Comparison of ENCODE assay signal across 8 cellular contexts in genomic region chrX:48896611-48897011, GRCh38. TPM values are rescaled to one million over a fixed set of nuclear protein-coding genes. Genes with fewer than 3 reads are reported as not detected.
DNase-seq lines count a peak whose midpoint lies in the region; ATAC-seq and TF ChIP-seq lines count a peak whose summit lies in the region.

No MANE protein-coding gene starts in this region.

- H3K4me1 Mint-ChIP-seq in activated CD4-positive, alpha-beta memory T cell treated with anti-CD3 and anti-CD28 coated beads, Interleukin-2, amount 10 ng/mL, durations not matched to agents 7 days and 5 days = peaks cover 41% of the 10 kb centered on the region
- peaks cover 34% of the 10 kb centered on the region for H3K4me1 Mint-ChIP-seq in stimulated activated naive CD8-positive, alpha-beta T cell treated with anti-CD3 and anti-CD28 coated beads, Interleukin-15, amount 100 ng/mL, for 72 hours

- H3K27me3 ChIP-seq in left ventricle myocardium inferior (ENCODE audit: low read depth) (no peaks in the 10 kb centered on the region), iPS DF 6.9 (ENCODE audit: control insufficient read depth, insufficient read depth, low read length) (no peaks in the 10 kb centered on the region)

- peak overlapping the region; percentile 94 for H3K27ac ChIP-seq in left ventricle myocardium inferior (replicated peaks)
- H3K27ac ChIP-seq in iPS DF 6.9 (ENCODE audit: low read length) = no peak overlapping the region

- no peak for TF ChIP-seq CTCF in left ventricle myocardium inferior (IDR thresholded peaks at IDR 0.05; ENCODE audit: borderline replicate concordance)

- peak overlapping the region; percentile 83 for H3K4me3 Mint-ChIP-seq in activated CD4-positive, alpha-beta memory T cell treated with anti-CD3 and anti-CD28 coated beads, Interleukin-2, amount 10 ng/mL, durations not matched to agents 7 days and 5 days
- H3K4me3 Mint-ChIP-seq in stimulated activated naive CD8-positive, alpha-beta T cell treated with anti-CD3 and anti-CD28 coated beads, Interleukin-15, amount 100 ng/mL, for 72 hours = peak overlapping the region; percentile 81 to 95

- H3K36me3 ChIP-seq in left ventricle myocardium inferior (peaks cover 24% of the 10 kb centered on the region), iPS DF 6.9 (ENCODE audit: control insufficient read depth, insufficient read depth, low read length) (peaks cover 2% of the 10 kb centered on the region; the same call in 1 of the 2 replicates)

- DNase-seq in left ventricle myocardium inferior = no peak
- DNase-seq in left cardiac atrium = no peak
- DNase-seq in activated CD4-positive, alpha-beta memory T cell treated with anti-CD3 and anti-CD28 coated beads, Interleukin-2, amount 10 ng/mL, durations not matched to agents 7 days and 5 days = no peak
- DNase-seq in iPS DF 6.9 (ENCODE audit: low read depth, low spot score) = no peak
- no peak for DNase-seq in stimulated activated naive CD8-positive, alpha-beta T cell treated with anti-CD3 and anti-CD28 coated beads, Interleukin-15, amount 100 ng/mL, for 72 hours
- no peak for DNase-seq in KG1 (lab: John Stamatoyannopoulos, UW)

- H3K9me3 ChIP-seq in left ventricle myocardium inferior (replicated peaks) = no peaks in the 10 kb centered on the region
- no peaks in the 10 kb centered on the region for H3K9me3 ChIP-seq in iPS DF 6.9 (ENCODE audit: control insufficient read depth, insufficient read depth, low read length)

- H3K9me3 Mint-ChIP-seq in activated CD4-positive, alpha-beta memory T cell treated with anti-CD3 and anti-CD28 coated beads, Interleukin-2, amount 10 ng/mL, durations not matched to agents 7 days and 5 days = no peaks in the 10 kb centered on the region
- no peaks in the 10 kb centered on the region for H3K9me3 Mint-ChIP-seq in stimulated activated naive CD8-positive, alpha-beta T cell treated with anti-CD3 and anti-CD28 coated beads, Interleukin-15, amount 100 ng/mL, for 72 hours

- H3K36me3 Mint-ChIP-seq in activated CD4-positive, alpha-beta memory T cell treated with anti-CD3 and anti-CD28 coated beads, Interleukin-2, amount 10 ng/mL, durations not matched to agents 7 days and 5 days (ENCODE audit: low read depth) = peaks cover 18% of the 10 kb centered on the region

- H3K4me3 ChIP-seq in left ventricle myocardium inferior (peak overlapping the region; percentile 82), iPS DF 6.9 (ENCODE audit: low read length) (peak overlapping the region; percentile 95; the same call in 1 of the 2 replicates)

- no peaks in the 10 kb centered on the region for H3K27me3 Mint-ChIP-seq in activated CD4-positive, alpha-beta memory T cell treated with anti-CD3 and anti-CD28 coated beads, Interleukin-2, amount 10 ng/mL, durations not matched to agents 7 days and 5 days
- H3K27me3 Mint-ChIP-seq in stimulated activated naive CD8-positive, alpha-beta T cell treated with anti-CD3 and anti-CD28 coated beads, Interleukin-15, amount 100 ng/mL, for 72 hours = no peaks in the 10 kb centered on the region

- intact Hi-C loops in left ventricle myocardium inferior (cut with micrococcal nuclease) (no loop called here), left cardiac atrium (cut with DNase I) (loop anchor here in 1 of 2 donors (5.0 kb wide), 1 partner anchor 146 kb away; the partner anchor contains the start of gene TFE3)

- WGBS in iPS DF 6.9 (ENCODE audit: insufficient coverage, insufficient read length) = no CpG with 5 or more reads among the region's 9 CpGs

- H3K27ac Mint-ChIP-seq in activated CD4-positive, alpha-beta memory T cell treated with anti-CD3 and anti-CD28 coated beads, Interleukin-2, amount 10 ng/mL, durations not matched to agents 7 days and 5 days = peak overlapping the region; percentile 98
- H3K27ac Mint-ChIP-seq in stimulated activated naive CD8-positive, alpha-beta T cell treated with anti-CD3 and anti-CD28 coated beads, Interleukin-15, amount 100 ng/mL, for 72 hours = peak overlapping the region; percentile 86 to 97

- CTCF ChIA-PET in activated CD4-positive, alpha-beta memory T cell treated with anti-CD3 and anti-CD28 coated beads, Interleukin-2, amount 10 ng/mL, durations not matched to agents 7 days and 5 days (lab: Charles Lee) = interaction anchor here (0.7 to 2.9 kb wide), 4 partner anchors 15 to 267 kb away, joined by 3 to 9 read pairs (median 7); partner anchors contain the start of gene SLC35A2

- POLR2A ChIA-PET in activated CD4-positive, alpha-beta memory T cell treated with anti-CD3 and anti-CD28 coated beads, Interleukin-2, amount 10 ng/mL, durations not matched to agents 7 days and 5 days (lab: Charles Lee) = interaction anchor here (1.5 to 2.7 kb wide), 3 partner anchors 62 to 199 kb away, joined by 3 to 14 read pairs (median 9); partner anchors contain the start of gene OTUD5

- H3K4me1 ChIP-seq in left ventricle myocardium inferior (peaks cover 30% of the 10 kb centered on the region), iPS DF 6.9 (ENCODE audit: control insufficient read depth, insufficient read depth, low read length) (no peaks in the 10 kb centered on the region; the same call in 1 of the 2 replicates)

- ATAC-seq in left cardiac atrium (no peak), GM18909 (IDR thresholded peaks at IDR 0.05; ENCODE audit: poor library complexity, unreplicated experiment) (no peak), HG02678 (IDR thresholded peaks at IDR 0.05; ENCODE audit: unreplicated experiment) (no peak)
- ATAC-seq in stimulated activated naive CD8-positive, alpha-beta T cell treated with anti-CD3 and anti-CD28 coated beads, Interleukin-15, amount 100 ng/mL, for 72 hours = no peak

RNA-seq across cellular contexts. Expression of gene TIMM17B, which starts 1.0 kb away (rescaled TPM):
- total RNA-seq in left ventricle myocardium inferior (76.1 TPM), left cardiac atrium (10 to 100 TPM; 52.4 to 60.3 TPM)
- total RNA-seq in activated CD4-positive, alpha-beta memory T cell treated with anti-CD3 and anti-CD28 coated beads, Interleukin-2, amount 10 ng/mL, durations not matched to agents 7 days and 5 days = 10 to 100 TPM; 55.2 to 60.6 TPM

RNA-seq across cellular contexts. Expression of gene PQBP1, which starts 1.1 kb away (rescaled TPM):
- total RNA-seq in left ventricle myocardium inferior (60.3 TPM), left cardiac atrium (10 to 100 TPM; 49.5 to 63.7 TPM)
- total RNA-seq in activated CD4-positive, alpha-beta memory T cell treated with anti-CD3 and anti-CD28 coated beads, Interleukin-2, amount 10 ng/mL, durations not matched to agents 7 days and 5 days = 10 to 100 TPM; 78.5 to 79.6 TPM

RNA-seq across cellular contexts. Expression of gene SLC35A2, which starts 14.8 kb away (rescaled TPM):
- total RNA-seq in left ventricle myocardium inferior (10.4 TPM), left cardiac atrium (10 to 100 TPM; 13.8 to 17.4 TPM)
- 10 to 100 TPM; 17.9 to 18.3 TPM for total RNA-seq in activated CD4-positive, alpha-beta memory T cell treated with anti-CD3 and anti-CD28 coated beads, Interleukin-2, amount 10 ng/mL, durations not matched to agents 7 days and 5 days

RNA-seq across cellular contexts. Expression of gene PIM2, which starts 22.2 kb away (rescaled TPM):
- total RNA-seq in left ventricle myocardium inferior = 3.3 TPM
- 1 to 10 TPM; 4.0 to 5.5 TPM for total RNA-seq in left cardiac atrium
- total RNA-seq in activated CD4-positive, alpha-beta memory T cell treated with anti-CD3 and anti-CD28 coated beads, Interleukin-2, amount 10 ng/mL, durations not matched to agents 7 days and 5 days = 100 to 1,000 TPM; 354 to 359 TPM
